1 cellular context compared by ENCODE assay signal in the genomic region with DNA sequence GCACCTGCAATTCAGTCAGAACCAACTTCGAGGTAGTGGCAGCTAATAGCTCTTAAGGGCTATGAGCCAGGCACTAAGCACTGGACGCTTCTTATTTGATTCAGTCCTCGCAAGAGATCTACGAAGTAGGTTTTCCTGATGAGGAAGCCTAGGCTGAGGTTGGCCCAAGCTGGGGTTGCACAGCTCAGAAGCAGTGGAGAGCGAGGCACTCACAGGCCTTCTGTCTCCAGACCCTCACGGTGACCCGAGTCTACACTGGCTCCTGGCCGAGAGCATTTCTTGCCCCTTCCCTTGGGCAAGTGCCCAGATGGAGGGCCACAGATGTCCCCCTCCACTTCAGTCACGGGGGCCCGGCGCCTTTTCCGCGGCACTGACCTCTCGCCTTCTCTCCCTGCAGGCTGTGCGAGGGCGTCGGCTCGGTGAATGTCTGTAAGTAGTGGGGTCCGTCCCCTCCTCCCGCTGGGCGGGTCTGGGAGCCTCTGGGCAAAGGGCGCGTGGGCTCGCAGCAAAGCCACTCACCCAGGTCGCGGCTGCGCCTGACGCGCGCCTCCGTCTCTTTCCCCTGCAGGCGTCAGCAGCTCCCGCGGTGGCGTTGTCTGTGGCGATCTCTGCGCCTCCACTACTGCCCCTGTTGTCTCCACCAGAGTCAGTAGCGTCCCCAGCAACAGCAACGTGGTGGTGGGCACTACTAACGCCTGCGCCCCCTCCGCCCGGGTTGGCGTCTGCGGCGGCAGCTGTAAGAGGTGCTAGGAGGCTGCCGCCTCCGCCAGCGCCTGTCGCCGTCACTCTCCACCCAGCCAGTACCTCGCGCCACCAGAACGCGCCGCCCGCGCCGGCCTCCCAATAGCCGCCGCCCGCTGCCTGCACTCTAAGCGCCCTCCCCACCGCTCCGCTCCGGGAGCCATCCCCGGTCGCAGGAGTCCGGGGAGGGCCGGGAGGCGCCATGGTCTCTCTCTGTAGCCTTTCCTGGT.
TF ChIP-seq lines count a peak whose summit lies in the region.

No MANE protein-coding gene starts in this region.

TF ChIP-seq in IMR-90, 13 proteins besides CTCF, POLR2A, EP300 and RAD21:
- TF ChIP-seq MAZ (IDR thresholded peaks at IDR 0.05; ENCODE audit: borderline replicate concordance, low read depth, low read length) = no peak
- TF ChIP-seq CHD1 (IDR thresholded peaks at IDR 0.05; ENCODE audit: low read depth, low read length) = no peak
- no peak for TF ChIP-seq BHLHE40 (IDR thresholded peaks at IDR 0.05; ENCODE audit: low read depth, low read length)
- TF ChIP-seq, protein P1, sequence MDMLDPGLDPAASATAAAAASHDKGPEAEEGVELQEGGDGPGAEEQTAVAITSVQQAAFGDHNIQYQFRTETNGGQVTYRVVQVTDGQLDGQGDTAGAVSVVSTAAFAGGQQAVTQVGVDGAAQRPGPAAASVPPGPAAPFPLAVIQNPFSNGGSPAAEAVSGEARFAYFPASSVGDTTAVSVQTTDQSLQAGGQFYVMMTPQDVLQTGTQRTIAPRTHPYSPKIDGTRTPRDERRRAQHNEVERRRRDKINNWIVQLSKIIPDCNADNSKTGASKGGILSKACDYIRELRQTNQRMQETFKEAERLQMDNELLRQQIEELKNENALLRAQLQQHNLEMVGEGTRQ (IDR thresholded peaks at IDR 0.05; ENCODE audit: low read depth, low read length) = no peak
- no peak for TF ChIP-seq SMC3 (IDR thresholded peaks at IDR 0.05; ENCODE audit: low read depth, low read length)
